In genomic region chr11:820655-821512, GRCh38 we compare ENCODE assay signal across 7 cellular contexts. TPM values are rescaled to one million over a fixed set of nuclear protein-coding genes. Genes with fewer than 3 reads are reported as not detected.
A peak's percentile ranks its signal among the peaks of the same experiment; 100 is the strongest.
DNase-seq lines count a peak whose midpoint lies in the region; ATAC-seq, FAIRE-seq and TF ChIP-seq lines count a peak whose summit lies in the region.

No MANE protein-coding gene starts in this region.

- POLR2A ChIA-PET in HEK293 (lab: Yijun Ruan, JAX) = interaction anchor here (0.6 to 11.4 kb wide), 9 partner anchors 12 to 43 kb away, joined by 4 to 202 read pairs (median 13); partner anchors contain the start of genes CD151, CRACR2B, GATD1 and PIDD1

- peaks cover 0 to 47% of the 10 kb centered on the region in 2 experiments; a peak in 2 of 3 replicates for H3K36me3 ChIP-seq in HEK293 (ENCODE audit: control insufficient read depth in 2 of 2, insufficient read depth in 1 of 2, low read length in 2 of 2)
- H3K36me3 ChIP-seq in pancreas = peaks cover 0 to 10% (median 6%) of the 10 kb centered on the region in 3 donors

- CTCF ChIA-PET in HEK293 (lab: Yijun Ruan, JAX) = interaction anchor here (0.5 to 2.1 kb wide), 3 partner anchors 20 to 24 kb away, joined by 3 to 5 read pairs (median 3); no protein-coding TSS in a partner anchor

- ATAC-seq in pancreas = peak; percentile 42 to 61 (median 48)
- no peak for ATAC-seq in GM19395 (IDR thresholded peaks at IDR 0.05; ENCODE audit: unreplicated experiment)
- no peak for ATAC-seq in foreskin keratinocyte

- intact Hi-C loops in pancreas (cut with DNase I) = no loop called here

- DNase-seq in frontal cortex (ENCODE audit: low spot score in 2 of 2) = peak; percentile 63 to 77
- DNase-seq in pancreas = peak; percentile 81 to 96 (median 94)
- no peak for DNase-seq in cerebellar nuclear complex (lab: John Stamatoyannopoulos, UW)
- no peak for DNase-seq in foreskin keratinocyte

- H3K4me3 ChIP-seq in HEK293 (ENCODE audit: low read depth, low read length) (peak overlapping the region; percentile 94), pancreas (peak overlapping the region; percentile 80 to 97 (median 90))

- no peak overlapping the region for H3K27ac ChIP-seq in HEK293 (ENCODE audit: extremely low read depth, low read depth, low read length)
- H3K27ac ChIP-seq in VCaP = peak overlapping the region; percentile 95
- H3K27ac ChIP-seq in pancreas = peak overlapping the region; percentile 91 to 99 (median 97)
- no peak overlapping the region for H3K27ac ChIP-seq in foreskin keratinocyte

- H3K9me3 ChIP-seq in HEK293 (ENCODE audit: control insufficient read depth, insufficient read depth, low read depth, low read length) = no peaks in the 10 kb centered on the region
- no peaks in the 10 kb centered on the region for H3K9me3 ChIP-seq in pancreas

- FAIRE-seq in frontal cortex (lab: Jason Lieb, UNC) (no peak), pancreas (lab: Jason Lieb, UNC) (no peak)

- 7 to 11% methylated on average over 11 of the region's 11 CpGs for WGBS in pancreas, 2 donors

- H3K27me3 ChIP-seq in pancreas (no peaks in the 10 kb centered on the region), foreskin keratinocyte (peaks cover 3% of the 10 kb centered on the region)

- TF ChIP-seq CTCF in HEK293 (tag by site-specific recombination; IDR thresholded peaks at IDR 0.05) (no peak), VCaP (conservative IDR thresholded peaks at IDR 0.05) (no peak), pancreas (IDR thresholded peaks at IDR 0.05) (no peak), foreskin keratinocyte (conservative IDR thresholded peaks at IDR 0.05) (no peak)

- 0 out of 2 replicates have a peak, but pooled peaks cover 3% of the 10 kb centered on the region for H3K4me1 ChIP-seq in HEK293 (ENCODE audit: control insufficient read depth, insufficient read depth, low read length)
- H3K4me1 ChIP-seq in pancreas = peaks cover 22 to 38% (median 32%) of the 10 kb centered on the region in 3 donors
- H3K4me1 ChIP-seq in foreskin keratinocyte = no peaks in the 10 kb centered on the region

TF ChIP-seq in HEK293, 187 proteins besides CTCF, POLR2A, EP300 and RAD21:
- TF ChIP-seq SP2 (tag by site-specific recombination; IDR thresholded peaks at IDR 0.05) (0 out of 2 replicates have a peak, but pooled peaks have one; percentile 9), ZNF692 (tag by site-specific recombination; IDR thresholded peaks at IDR 0.05) (no peak)
TF ChIP-seq in HEK293: peak in this region for 1.

RNA-seq across cellular contexts. Expression of gene PNPLA2, which starts 2.2 kb away (rescaled TPM):
- total RNA-seq in frontal cortex (5.3 TPM), pancreas (100 to 1,000 TPM in 1 of 6 donors, 10 to 100 TPM in 5; 59.1 to 109 (median 82.1) TPM), foreskin keratinocyte (11.4 and 14.4 TPM in 2 replicates)
- polyA plus RNA-seq in pancreas (100 to 1,000 TPM; 233 to 234 TPM), foreskin keratinocyte (22.2 and 22.9 TPM in 2 replicates)

RNA-seq across cellular contexts. Expression of gene CRACR2B, which starts 6.8 kb away (rescaled TPM):
- 0.82 TPM for total RNA-seq in frontal cortex
- 100 to 1,000 TPM in 4 of 6 donors, 10 to 100 TPM in 2; 60.6 to 140 (median 108) TPM for total RNA-seq in pancreas
- 100 to 1,000 TPM; 263 to 378 TPM for polyA plus RNA-seq in pancreas
- total RNA-seq in foreskin keratinocyte = 0.71 and 1.4 TPM in 2 replicates
- polyA plus RNA-seq in foreskin keratinocyte = 1.2 and 2.1 TPM in 2 replicates

RNA-seq across cellular contexts. Expression of gene RPLP2, which starts 11.1 kb away (rescaled TPM):
- total RNA-seq in frontal cortex (210 TPM), pancreas (1,000 to 10,000 TPM in 5 of 6 donors, 100 to 1,000 TPM in 1; 944 to 1,591 (median 1,137) TPM), foreskin keratinocyte (1,720 and 1,859 TPM in 2 replicates)
- polyA plus RNA-seq in pancreas (1,000 to 10,000 TPM in 1 of 2 donors, 100 to 1,000 TPM in 1; 761 to 1,687 TPM), foreskin keratinocyte (1,939 and 2,010 TPM in 2 replicates)

RNA-seq across cellular contexts. Expression of gene CD151, which starts 11.9 kb away (rescaled TPM):
- 34.6 TPM for total RNA-seq in frontal cortex
- total RNA-seq in pancreas = 100 to 1,000 TPM; 163 to 278 (median 233) TPM
- polyA plus RNA-seq in pancreas = 100 to 1,000 TPM; 256 to 351 TPM
- total RNA-seq in foreskin keratinocyte = 390 and 399 TPM in 2 replicates
- 547 and 553 TPM in 2 replicates for polyA plus RNA-seq in foreskin keratinocyte

RNA-seq across cellular contexts. Expression of gene PIDD1, which starts 15.9 kb away (rescaled TPM):
- total RNA-seq in frontal cortex = 5.7 TPM
- 10 to 100 TPM in 1 of 6 donors, 1 to 10 TPM in 5; 6.3 to 12.9 (median 8.7) TPM for total RNA-seq in pancreas
- 10 to 100 TPM; 53.1 to 70.9 TPM for polyA plus RNA-seq in pancreas
- total RNA-seq in foreskin keratinocyte = 6.6 and 6.8 TPM in 2 replicates
- polyA plus RNA-seq in foreskin keratinocyte = 9.3 and 10.2 TPM in 2 replicates

Comparison
In these comparisons a context has a peak if more than half of its experiments do, and no peak if none do; other contexts are left out.
1. H3K27ac ChIP-seq: peak in VCaP (single experiment) and pancreas (4 of 4); none in HEK293 (single experiment) and foreskin keratinocyte (single experiment).
2. DNase-seq: peak in frontal cortex (2 of 2) and pancreas (6 of 6); none in cerebellar nuclear complex (0 of 2) and foreskin keratinocyte (0 of 2).
3. ATAC-seq: peak in pancreas (4 of 4); none in GM19395 (single experiment) and foreskin keratinocyte (single experiment).
4. RNA of gene CRACR2B, which starts 6.8 kb away (total RNA-seq): 60.6 to 140 TPM in pancreas; 0.71 to 1.4 TPM in foreskin keratinocyte and 0.82 TPM in frontal cortex (single experiment); every median in the first group is over 10 times any median in the second.